In genomic region chr16:397135-397661, GRCh38 we compare ENCODE assay signal across 8 cellular contexts. TPM values are rescaled to one million over a fixed set of nuclear protein-coding genes. Genes with fewer than 3 reads are reported as not detected.
DNase-seq lines count a peak whose midpoint lies in the region; ATAC-seq and TF ChIP-seq lines count a peak whose summit lies in the region.

NME4 (plus strand) TSS chr16:397199; CDS start chr16:397223, 24 bp downstream.

- H3K9me3 ChIP-seq in esophagus (ENCODE audit: control insufficient read depth in 2 of 2, insufficient read depth in 1 of 2, low read depth in 1 of 2, low read length in 1 of 2), result no peaks in the 10 kb centered on the region
- no peaks in the 10 kb centered on the region for H3K9me3 ChIP-seq in naive thymus-derived CD4-positive, alpha-beta T cell (ENCODE audit: control insufficient read depth in 2 of 3, low read length in 3 of 3)

- TF ChIP-seq CTCF in CD14-positive monocyte (IDR thresholded peaks at IDR 0.05), result no peak
- no peak for TF ChIP-seq CTCF in GM20000 (IDR thresholded peaks at IDR 0.05; ENCODE audit: extremely low read depth, missing control alignments)
- TF ChIP-seq CTCF in VCaP (conservative IDR thresholded peaks at IDR 0.05), result no peak

- no peaks in the 10 kb centered on the region for H3K36me3 ChIP-seq in esophagus (ENCODE audit: control insufficient read depth in 2 of 2, insufficient read depth in 2 of 2, low read length in 1 of 2)
- no peaks in the 10 kb centered on the region for H3K36me3 ChIP-seq in naive thymus-derived CD4-positive, alpha-beta T cell (ENCODE audit: control insufficient read depth in 2 of 3, insufficient read depth in 3 of 3, low read length in 3 of 3)

- DNase-seq in CD14-positive monocyte (ENCODE audit: low spot score), result no peak
- DNase-seq in GM20000 (ENCODE audit: low spot score), result peak; percentile 80
- DNase-seq in naive thymus-derived CD4-positive, alpha-beta T cell, result peak in 3 of 9 donors; percentile 25 to 43 (median 42)
- DNase-seq in medulla oblongata (ENCODE audit: extremely low spot score), result no peak

- POLR2A ChIA-PET in naive thymus-derived CD4-positive, alpha-beta T cell (lab: Charles Lee), result interaction anchor here (10.9 kb wide), 1 partner anchor 15 kb away, joined by 120 read pairs; the partner anchor contains the start of gene PGAP6

- CTCF ChIA-PET in naive thymus-derived CD4-positive, alpha-beta T cell (lab: Charles Lee), result no interaction called here

- H3K4me3 ChIP-seq in esophagus (ENCODE audit: low read depth in 1 of 2, low read length in 2 of 2), result peak within 1 kb of the TSS; percentile 62 to 70
- peak within 1 kb of the TSS; percentile 44 for H3K4me3 ChIP-seq in naive thymus-derived CD4-positive, alpha-beta T cell (ENCODE audit: low read length)

- peak within 1 kb of the TSS; percentile 85 to 92 for H3K4me3 Mint-ChIP-seq in CD14-positive monocyte
- peak within 1 kb of the TSS; percentile 83 to 94 (median 89) for H3K4me3 Mint-ChIP-seq in naive thymus-derived CD4-positive, alpha-beta T cell

- peaks cover 0 to 10% of the 10 kb centered on the region in 2 donors for H3K4me1 ChIP-seq in esophagus (ENCODE audit: control insufficient read depth in 2 of 2, insufficient read depth in 2 of 2, low read length in 1 of 2)
- H3K4me1 ChIP-seq in naive thymus-derived CD4-positive, alpha-beta T cell (ENCODE audit: control insufficient read depth in 2 of 2, insufficient read depth in 2 of 2, low read length in 2 of 2), result peaks cover 0 to 10% of the 10 kb centered on the region in 2 donors

- H3K27ac Mint-ChIP-seq in CD14-positive monocyte, result peak within 1 kb of the TSS in 5 of 7 donors; percentile 25 to 83 (median 75)
- H3K27ac Mint-ChIP-seq in naive thymus-derived CD4-positive, alpha-beta T cell, result peak within 1 kb of the TSS; percentile 82 to 97 (median 89)

- ATAC-seq in naive thymus-derived CD4-positive, alpha-beta T cell, result no peak
- ATAC-seq in HG02840 (IDR thresholded peaks at IDR 0.05; ENCODE audit: low FRiP score, unreplicated experiment) (no peak), HG02884 (IDR thresholded peaks at IDR 0.05; ENCODE audit: unreplicated experiment) (no peak)

- no peaks in the 10 kb centered on the region for H3K27me3 ChIP-seq in esophagus (ENCODE audit: control insufficient read depth in 1 of 2, insufficient read depth in 2 of 2, low read length in 2 of 2)
- H3K27me3 ChIP-seq in naive thymus-derived CD4-positive, alpha-beta T cell (ENCODE audit: control insufficient read depth in 2 of 2, insufficient read depth in 2 of 2, low read length in 2 of 2), result no peaks in the 10 kb centered on the region

- intact Hi-C loops in CD14-positive monocyte (cut with micrococcal nuclease), result loop anchor here in 1 of 2 donors (5.0 kb wide), 1 partner anchor 130 kb away; the partner anchor contains the start of gene CAPN15
- intact Hi-C loops in naive thymus-derived CD4-positive, alpha-beta T cell (cut with micrococcal nuclease), result loop anchor here in 1 of 2 donors (1.0 kb wide), 1 partner anchor 15 kb away; no protein-coding TSS in a partner anchor

- peaks cover 35% of the 10 kb centered on the region for H3K4me1 Mint-ChIP-seq in CD14-positive monocyte
- peaks cover 15 to 38% (median 19%) of the 10 kb centered on the region in 7 donors for H3K4me1 Mint-ChIP-seq in naive thymus-derived CD4-positive, alpha-beta T cell

- H3K9me3 Mint-ChIP-seq in CD14-positive monocyte, result peaks cover 0 to 4% (median 0%) of the 10 kb centered on the region in 7 donors
- H3K9me3 Mint-ChIP-seq in naive thymus-derived CD4-positive, alpha-beta T cell, result no peaks in the 10 kb centered on the region

- H3K27me3 Mint-ChIP-seq in CD14-positive monocyte (ENCODE audit: low read depth in 3 of 3), result peaks cover 3 to 5% (median 4%) of the 10 kb centered on the region in 3 donors
- H3K27me3 Mint-ChIP-seq in naive thymus-derived CD4-positive, alpha-beta T cell, result peaks cover 0 to 12% (median 0%) of the 10 kb centered on the region in 5 donors

- 0 to 1% methylated on average over 56 to 72 of the region's 75 CpGs for WGBS in esophagus, 2 donors

- peaks cover 0 to 6% of the 10 kb centered on the region in 2 donors for H3K36me3 Mint-ChIP-seq in CD14-positive monocyte
- no peaks in the 10 kb centered on the region for H3K36me3 Mint-ChIP-seq in naive thymus-derived CD4-positive, alpha-beta T cell

- H3K27ac ChIP-seq in VCaP, result peak within 1 kb of the TSS; percentile 82
- peak within 1 kb of the TSS; percentile 61 to 80 for H3K27ac ChIP-seq in esophagus (ENCODE audit: low read depth in 2 of 2, low read length in 1 of 2)
- H3K27ac ChIP-seq in naive thymus-derived CD4-positive, alpha-beta T cell (ENCODE audit: low read depth, low read length), result peak within 1 kb of the TSS; percentile 61

RNA-seq across cellular contexts. Expression of gene NME4, which starts in this region (rescaled TPM):
- 10 to 100 TPM; 26.9 to 31.4 TPM for polyA plus RNA-seq in CD14-positive monocyte
- polyA plus RNA-seq in esophagus, result 10 to 100 TPM; 40.3 to 41.9 TPM
- total RNA-seq in naive thymus-derived CD4-positive, alpha-beta T cell, result 10 to 100 TPM; 40.2 to 58.1 (median 42.9) TPM
- 10 to 100 TPM; 76.7 to 88.6 TPM for polyA plus RNA-seq in naive thymus-derived CD4-positive, alpha-beta T cell
